Comparison of ENCODE assay signal across 22 cellular contexts in the genomic region with DNA sequence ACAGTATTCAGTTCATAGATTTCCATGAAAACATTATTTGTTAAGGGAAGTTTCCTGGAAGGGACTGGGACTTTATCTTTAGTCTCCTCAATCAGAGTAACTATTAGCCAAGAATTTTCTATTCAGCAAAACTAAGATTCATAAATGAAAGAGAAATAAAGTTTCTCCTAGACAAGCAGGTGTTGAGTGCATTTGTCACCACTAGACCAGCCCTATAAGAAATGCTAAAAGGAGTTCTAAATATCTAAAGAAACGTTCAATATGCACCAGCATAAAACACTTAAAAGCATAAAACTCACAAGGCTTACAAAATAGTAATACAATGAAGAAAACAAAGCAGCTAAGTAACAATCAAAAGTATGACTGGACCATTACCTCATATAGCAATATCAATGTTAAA.
"Had no signal": no experiment of that assay in that cellular context is flagged by ENCODE, and none has a peak within 500 bp of the region (broad histone marks: within the 10 kb centered on the region; RNA-seq: fewer than 3 reads in every experiment).

No MANE protein-coding gene starts in this region.

- DNase-seq: colonic mucosa; cortex of kidney; dermis blood vessel endothelial cell; dorsolateral prefrontal cortex; effector CD4-positive, alpha-beta T cell; effector CD8-positive, alpha-beta T cell; effector memory CD4-positive, alpha-beta T cell; effector memory CD8-positive, alpha-beta T cell; endodermal cell; erythroblast; esophagus squamous epithelium; foreskin keratinocyte; foreskin melanocyte; gastrocnemius medialis; glutamatergic neuron; head of caudate nucleus; heart left ventricle; heart right ventricle had no signal

- H3K36me3 ChIP-seq: colonic mucosa, esophagus muscularis mucosa, esophagus squamous epithelium, gastrocnemius medialis, gastroesophageal sphincter, heart left ventricle, heart right ventricle had no signal

- H3K4me1 ChIP-seq: colonic mucosa, esophagus muscularis mucosa, esophagus squamous epithelium, foreskin keratinocyte, gastrocnemius medialis, gastroesophageal sphincter, heart left ventricle, heart right ventricle had no signal

- H3K27ac ChIP-seq: colonic mucosa, coronary artery, dorsolateral prefrontal cortex, epithelial cell of prostate, esophagus muscularis mucosa, esophagus squamous epithelium, foreskin keratinocyte, gastrocnemius medialis, gastroesophageal sphincter, heart left ventricle, heart right ventricle had no signal

- H3K27me3 ChIP-seq: colonic mucosa, dorsolateral prefrontal cortex, esophagus muscularis mucosa, esophagus squamous epithelium, foreskin keratinocyte, gastrocnemius medialis, gastroesophageal sphincter, heart left ventricle, heart right ventricle had no signal

- H3K9me3 ChIP-seq: colonic mucosa, gastrocnemius medialis had no signal

- H3K4me3 ChIP-seq: colonic mucosa, coronary artery, dorsolateral prefrontal cortex, esophagus muscularis mucosa, esophagus squamous epithelium, gastrocnemius medialis, gastroesophageal sphincter, heart left ventricle, heart right ventricle had no signal
